8 cellular contexts compared by ENCODE assay signal in genomic region chr6:12012231-12012565, GRCh38. TPM values are rescaled to one million over a fixed set of nuclear protein-coding genes. Genes with fewer than 3 reads are reported as not detected.
A peak's percentile ranks its signal among the peaks of the same experiment; 100 is the strongest.
DNase-seq lines count a peak whose midpoint lies in the region; ATAC-seq and TF ChIP-seq lines count a peak whose summit lies in the region.

Gene HIVEP1, plus strand, starts transcription at chr6:12012312. Its CDS starts 3,317 bp downstream, at chr6:12015629.

- peak within 1 kb of the TSS; percentile 85 for H3K9ac ChIP-seq in neural cell (ENCODE audit: low read length)

- H3K27me3 Mint-ChIP-seq in activated CD8-positive, alpha-beta T cell treated with anti-CD3 and anti-CD28 coated beads for 36 hours = no peaks in the 10 kb centered on the region

- H3K9me3 ChIP-seq in neural cell (ENCODE audit: low read length) = no peaks in the 10 kb centered on the region

- POLR2A ChIA-PET in activated CD8-positive, alpha-beta T cell treated with anti-CD3 and anti-CD28 coated beads for 36 hours (lab: Charles Lee) = interaction anchor here (0.7 to 3.9 kb wide), 5 partner anchors 10 to 299 kb away, joined by 3 to 28 read pairs (median 5); no protein-coding TSS in a partner anchor

- TF ChIP-seq CTCF in activated CD8-positive, alpha-beta T cell treated with anti-CD3 and anti-CD28 coated beads for 36 hours (IDR thresholded peaks at IDR 0.05) = no peak
- no peak for TF ChIP-seq CTCF in foreskin fibroblast (IDR thresholded peaks at IDR 0.05; ENCODE audit: low read depth, low read length)
- TF ChIP-seq CTCF in neural cell (IDR thresholded peaks at IDR 0.05; ENCODE audit: poor library complexity, severe bottlenecking) = no peak

- peak within 1 kb of the TSS; percentile 98 for H3K4me3 ChIP-seq in GM08714 (ENCODE audit: low read length)
- peak within 1 kb of the TSS; percentile 72 to 78 for H3K4me3 ChIP-seq in foreskin fibroblast (ENCODE audit: low read depth in 1 of 2, low read length in 2 of 2)
- peak within 1 kb of the TSS; percentile 87 for H3K4me3 ChIP-seq in neural cell (ENCODE audit: low read length)

- CTCF ChIA-PET in activated CD8-positive, alpha-beta T cell treated with anti-CD3 and anti-CD28 coated beads for 36 hours (lab: Charles Lee) = no interaction called here

- H3K27ac Mint-ChIP-seq in activated CD8-positive, alpha-beta T cell treated with anti-CD3 and anti-CD28 coated beads for 36 hours = peak within 1 kb of the TSS; percentile 97

- peaks cover 17% of the 10 kb centered on the region for H3K79me2 ChIP-seq in neural cell (replicated peaks; ENCODE audit: insufficient read depth, low read length)

- peak within 1 kb of the TSS; percentile 98 for H3K4me3 Mint-ChIP-seq in activated CD8-positive, alpha-beta T cell treated with anti-CD3 and anti-CD28 coated beads for 36 hours

- H3K36me3 ChIP-seq in neural cell (ENCODE audit: insufficient read depth, low read length) = no peaks in the 10 kb centered on the region

- H3K36me3 Mint-ChIP-seq in activated CD8-positive, alpha-beta T cell treated with anti-CD3 and anti-CD28 coated beads for 36 hours (ENCODE audit: low read depth) = peaks cover 48% of the 10 kb centered on the region

- intact Hi-C loops in activated CD8-positive, alpha-beta T cell treated with anti-CD3 and anti-CD28 coated beads for 36 hours (cut with micrococcal nuclease) = loop anchor here (5.0 kb wide), 2 partner anchors 40 to 300 kb away; no protein-coding TSS in a partner anchor

- peak within 1 kb of the TSS; percentile 65 for H3K4me2 ChIP-seq in neural cell (ENCODE audit: low read length)

- H4K20me1 ChIP-seq in neural cell (ENCODE audit: insufficient read depth) = no peaks in the 10 kb centered on the region

- DNase-seq in activated CD8-positive, alpha-beta T cell treated with anti-CD3 and anti-CD28 coated beads for 36 hours = no peak
- DNase-seq in foreskin fibroblast (peak in 1 of 2 donors; percentile 53), NCI-H1092 (lab: John Stamatoyannopoulos, UW) (no peak)

- H3K9me3 Mint-ChIP-seq in activated CD8-positive, alpha-beta T cell treated with anti-CD3 and anti-CD28 coated beads for 36 hours = peaks cover 11% of the 10 kb centered on the region

- H3K27me3 ChIP-seq in neural cell (ENCODE audit: insufficient read depth, low read depth, low read length) = no peaks in the 10 kb centered on the region

- peak within 1 kb of the TSS; percentile 76 for H3K27ac ChIP-seq in neural cell (ENCODE audit: low read length)

- no peaks in the 10 kb centered on the region for H3F3A ChIP-seq in neural cell (ENCODE audit: insufficient read depth, low read length, poor library complexity, severe bottlenecking)

- peaks cover 48% of the 10 kb centered on the region for H3K4me1 Mint-ChIP-seq in activated CD8-positive, alpha-beta T cell treated with anti-CD3 and anti-CD28 coated beads for 36 hours (ENCODE audit: low read depth)

- peak within 1 kb of the TSS; percentile 63 for H2AFZ ChIP-seq in neural cell (ENCODE audit: low read depth, low read length)

- TF ChIP-seq EP300 in neural cell (conservative IDR thresholded peaks at IDR 0.05; ENCODE audit: poor library complexity, severe bottlenecking) = no peak

- peak; percentile 1 for ATAC-seq in HG03280 (IDR thresholded peaks at IDR 0.05; ENCODE audit: unreplicated experiment)
- no peak for ATAC-seq in activated CD8-positive, alpha-beta T cell treated with anti-CD3 and anti-CD28 coated beads for 36 hours
- no peak for ATAC-seq in HG03457 (IDR thresholded peaks at IDR 0.05; ENCODE audit: unreplicated experiment)
- ATAC-seq in GM19023 (IDR thresholded peaks at IDR 0.05; ENCODE audit: unreplicated experiment) = no peak

- TF ChIP-seq RAD21 in neural cell (conservative IDR thresholded peaks at IDR 0.05) = no peak

- no peaks in the 10 kb centered on the region for H3K9me2 ChIP-seq in neural cell (ENCODE audit: insufficient read depth, low read length)

TF ChIP-seq in neural cell, 6 proteins besides CTCF, POLR2A, EP300 and RAD21:
- no peak for TF ChIP-seq TAF1 (IDR thresholded peaks at IDR 0.05; ENCODE audit: low read depth)
- TF ChIP-seq EZH2 (IDR thresholded peaks at IDR 0.05; ENCODE audit: borderline replicate concordance, insufficient read depth, low read length, poor library complexity, severe bottlenecking) = no peak
TF ChIP-seq in neural cell: peak in this region for 0.

RNA-seq across cellular contexts. Expression of gene HIVEP1, which starts in this region (rescaled TPM):
- 10 to 100 TPM; 38.5 to 41.3 TPM for total RNA-seq in activated CD8-positive, alpha-beta T cell treated with anti-CD3 and anti-CD28 coated beads for 36 hours
- 3.6 and 8.0 TPM in 2 replicates for polyA plus RNA-seq in neural cell
- polyA minus RNA-seq in neural cell = 26.3 and 39.6 TPM in 2 replicates
